1 cellular context compared by ENCODE assay signal in the genomic region with DNA sequence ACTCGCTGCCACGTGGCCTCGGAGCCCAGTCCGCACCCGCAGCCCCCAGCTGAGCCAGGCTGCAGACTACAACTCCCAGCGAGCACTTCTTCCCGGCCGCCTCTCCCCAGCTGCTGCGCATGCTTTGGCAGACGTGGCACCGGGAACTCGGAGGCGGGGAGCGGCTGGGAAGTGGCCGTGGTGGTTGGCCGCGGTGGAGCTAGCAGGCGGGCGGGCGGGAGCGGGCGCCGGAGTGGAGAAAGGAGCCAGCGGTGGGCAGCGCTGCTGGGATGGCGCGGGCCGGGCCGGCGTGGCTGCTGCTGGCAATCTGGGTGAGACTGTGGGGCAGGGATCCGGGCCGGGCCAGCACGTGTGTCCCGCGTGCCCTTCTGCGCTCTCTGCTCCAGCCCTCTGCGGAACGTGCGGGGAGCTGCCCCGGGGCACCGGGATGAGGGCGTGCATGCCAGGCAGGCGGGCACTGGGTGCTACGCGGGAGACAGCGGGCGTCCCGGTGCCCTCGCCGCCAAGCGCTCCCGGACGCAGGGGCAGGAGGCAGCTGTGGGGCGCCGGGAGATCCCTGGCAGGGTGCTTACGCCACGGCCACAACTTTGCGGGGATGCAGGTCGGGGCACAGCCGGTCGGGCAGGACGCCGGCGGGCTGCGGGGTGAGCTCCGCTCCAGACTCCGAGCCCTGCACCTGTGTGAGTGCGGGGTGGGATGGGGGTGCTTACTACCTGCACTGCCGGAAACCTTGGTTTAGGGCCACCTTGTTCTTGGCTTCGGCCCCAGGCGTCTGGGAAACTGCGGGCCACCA.
A peak's percentile ranks its signal among the peaks of the same experiment; 100 is the strongest.
TF ChIP-seq lines count a peak whose summit lies in the region.

A gene (plus strand): TSS at position 130 of the 793 bp plus-strand sequence. CDS start 140 bp downstream, at position 270.

TF ChIP-seq in SK-N-SH, 30 proteins besides CTCF, POLR2A, EP300 and RAD21 (continued from another document):
- TF ChIP-seq RCOR1 (IDR thresholded peaks at IDR 0.05; ENCODE audit: low read length) (0 out of 2 replicates have a peak, but pooled peaks have one; percentile 27), EZH2phosphoT487 (IDR thresholded peaks at IDR 0.05; ENCODE audit: borderline replicate concordance, low read depth) (no peak), RFX5 (IDR thresholded peaks at IDR 0.05; ENCODE audit: low read length) (no peak), SMC3 (IDR thresholded peaks at IDR 0.05; ENCODE audit: low read depth, low read length) (no peak), MXI1 (IDR thresholded peaks at IDR 0.05; ENCODE audit: low read depth, low read length) (peak; percentile 90), FOXJ3 (CRISPR knock-in tag; IDR thresholded peaks at IDR 0.05) (0 out of 2 replicates have a peak, but pooled peaks have one; percentile 35), FOXM1 (IDR thresholded peaks at IDR 0.05; ENCODE audit: low read depth) (no peak), GABPA (IDR thresholded peaks at IDR 0.05; ENCODE audit: low read depth) (peak; percentile 48; the same call in 1 of the 2 replicates), NRF1 (IDR thresholded peaks at IDR 0.05; ENCODE audit: low read depth, low read length) (peak; percentile 94), TAF1 (IDR thresholded peaks at IDR 0.05; ENCODE audit: borderline replicate concordance, low read depth, low read length) (peak; percentile 68), FOSL2 (IDR thresholded peaks at IDR 0.05; ENCODE audit: borderline replicate concordance, low read depth) (no peak), SIN3A (IDR thresholded peaks at IDR 0.05; ENCODE audit: borderline replicate concordance, low read depth, low read length) (0 out of 2 replicates have a peak, but pooled peaks have one; percentile 10), YY1 (IDR thresholded peaks at IDR 0.05; ENCODE audit: low read depth) (peak; percentile 61; the same call in 1 of the 2 replicates)
- TF ChIP-seq, protein P1, sequence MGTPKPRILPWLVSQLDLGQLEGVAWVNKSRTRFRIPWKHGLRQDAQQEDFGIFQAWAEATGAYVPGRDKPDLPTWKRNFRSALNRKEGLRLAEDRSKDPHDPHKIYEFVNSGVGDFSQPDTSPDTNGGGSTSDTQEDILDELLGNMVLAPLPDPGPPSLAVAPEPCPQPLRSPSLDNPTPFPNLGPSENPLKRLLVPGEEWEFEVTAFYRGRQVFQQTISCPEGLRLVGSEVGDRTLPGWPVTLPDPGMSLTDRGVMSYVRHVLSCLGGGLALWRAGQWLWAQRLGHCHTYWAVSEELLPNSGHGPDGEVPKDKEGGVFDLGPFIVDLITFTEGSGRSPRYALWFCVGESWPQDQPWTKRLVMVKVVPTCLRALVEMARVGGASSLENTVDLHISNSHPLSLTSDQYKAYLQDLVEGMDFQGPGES (IDR thresholded peaks at IDR 0.05; ENCODE audit: low read depth, low read length), result no peak
- TF ChIP-seq, protein P2, sequence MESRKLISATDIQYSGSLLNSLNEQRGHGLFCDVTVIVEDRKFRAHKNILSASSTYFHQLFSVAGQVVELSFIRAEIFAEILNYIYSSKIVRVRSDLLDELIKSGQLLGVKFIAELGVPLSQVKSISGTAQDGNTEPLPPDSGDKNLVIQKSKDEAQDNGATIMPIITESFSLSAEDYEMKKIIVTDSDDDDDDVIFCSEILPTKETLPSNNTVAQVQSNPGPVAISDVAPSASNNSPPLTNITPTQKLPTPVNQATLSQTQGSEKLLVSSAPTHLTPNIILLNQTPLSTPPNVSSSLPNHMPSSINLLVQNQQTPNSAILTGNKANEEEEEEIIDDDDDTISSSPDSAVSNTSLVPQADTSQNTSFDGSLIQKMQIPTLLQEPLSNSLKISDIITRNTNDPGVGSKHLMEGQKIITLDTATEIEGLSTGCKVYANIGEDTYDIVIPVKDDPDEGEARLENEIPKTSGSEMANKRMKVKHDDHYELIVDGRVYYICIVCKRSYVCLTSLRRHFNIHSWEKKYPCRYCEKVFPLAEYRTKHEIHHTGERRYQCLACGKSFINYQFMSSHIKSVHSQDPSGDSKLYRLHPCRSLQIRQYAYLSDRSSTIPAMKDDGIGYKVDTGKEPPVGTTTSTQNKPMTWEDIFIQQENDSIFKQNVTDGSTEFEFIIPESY (IDR thresholded peaks at IDR 0.05; ENCODE audit: borderline replicate concordance, low read depth), result 0 out of 2 replicates have a peak, but pooled peaks have one; percentile 8
- TF ChIP-seq, protein P3, sequence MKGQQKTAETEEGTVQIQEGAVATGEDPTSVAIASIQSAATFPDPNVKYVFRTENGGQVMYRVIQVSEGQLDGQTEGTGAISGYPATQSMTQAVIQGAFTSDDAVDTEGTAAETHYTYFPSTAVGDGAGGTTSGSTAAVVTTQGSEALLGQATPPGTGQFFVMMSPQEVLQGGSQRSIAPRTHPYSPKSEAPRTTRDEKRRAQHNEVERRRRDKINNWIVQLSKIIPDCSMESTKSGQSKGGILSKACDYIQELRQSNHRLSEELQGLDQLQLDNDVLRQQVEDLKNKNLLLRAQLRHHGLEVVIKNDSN (IDR thresholded peaks at IDR 0.05; ENCODE audit: borderline replicate concordance, low read depth), result peak; percentile 77; the same call in 1 of the 2 replicates
- TF ChIP-seq, protein P4, sequence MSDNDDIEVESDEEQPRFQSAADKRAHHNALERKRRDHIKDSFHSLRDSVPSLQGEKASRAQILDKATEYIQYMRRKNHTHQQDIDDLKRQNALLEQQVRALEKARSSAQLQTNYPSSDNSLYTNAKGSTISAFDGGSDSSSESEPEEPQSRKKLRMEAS (IDR thresholded peaks at IDR 0.05; ENCODE audit: low read depth), result peak; percentile 98
- TF ChIP-seq, protein P5, sequence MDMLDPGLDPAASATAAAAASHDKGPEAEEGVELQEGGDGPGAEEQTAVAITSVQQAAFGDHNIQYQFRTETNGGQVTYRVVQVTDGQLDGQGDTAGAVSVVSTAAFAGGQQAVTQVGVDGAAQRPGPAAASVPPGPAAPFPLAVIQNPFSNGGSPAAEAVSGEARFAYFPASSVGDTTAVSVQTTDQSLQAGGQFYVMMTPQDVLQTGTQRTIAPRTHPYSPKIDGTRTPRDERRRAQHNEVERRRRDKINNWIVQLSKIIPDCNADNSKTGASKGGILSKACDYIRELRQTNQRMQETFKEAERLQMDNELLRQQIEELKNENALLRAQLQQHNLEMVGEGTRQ (IDR thresholded peaks at IDR 0.05; ENCODE audit: borderline replicate concordance, low read depth, low read length), result 0 out of 2 replicates have a peak, but pooled peaks have one; percentile 22
